ENCODE assay signal across 15 cellular contexts in the genomic region with DNA sequence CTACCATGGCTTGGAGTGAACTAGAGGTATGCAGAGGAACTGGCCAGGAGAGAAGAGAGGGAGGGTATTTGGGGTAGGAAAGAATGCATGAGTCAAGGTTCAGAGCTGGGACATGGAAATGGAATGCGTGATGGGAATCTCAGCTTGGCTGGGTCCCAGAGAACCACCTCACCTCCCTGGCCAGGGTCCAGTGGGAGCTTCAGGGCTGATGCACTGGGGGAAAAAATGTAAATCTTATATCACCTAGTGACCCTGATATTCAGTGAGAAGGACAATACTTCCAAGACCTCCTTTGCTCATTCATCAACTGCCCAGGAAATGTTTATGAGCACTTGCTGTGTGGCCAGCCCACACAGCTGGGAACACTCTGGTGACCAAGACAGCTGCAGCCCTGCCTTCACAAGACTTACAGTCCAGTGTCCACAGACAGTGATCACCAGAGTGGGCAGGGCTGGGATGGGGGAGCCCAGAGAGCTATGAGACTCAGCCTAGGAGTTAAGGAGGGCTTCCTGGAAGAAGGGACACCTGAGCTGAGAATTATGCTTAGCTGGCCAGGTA. TPM values are rescaled to one million over a fixed set of nuclear protein-coding genes. Genes with fewer than 3 reads are reported as not detected.
A peak's percentile ranks its signal among the peaks of the same experiment; 100 is the strongest.
DNase-seq lines count a peak whose midpoint lies in the region; ATAC-seq and TF ChIP-seq lines count a peak whose summit lies in the region.
"Had no signal": no experiment of that assay in that cellular context is flagged by ENCODE, and none has a peak within 500 bp of the region (broad histone marks: within the 10 kb centered on the region; RNA-seq: fewer than 3 reads in every experiment).

No MANE protein-coding gene starts in this region.

- WGBS in liver, result 33% methylated on average over 1 of the region's 1 CpG

- POLR2A ChIA-PET in AG04450 (lab: Yijun Ruan, JAX), result interaction anchor here (1.1 to 1.8 kb wide), 7 partner anchors 9 to 38 kb away, joined by 4 to 28 read pairs (median 5); a partner anchor contains a TSS

- H3K4me3 ChIP-seq in AG04450 (ENCODE audit: low read depth, low read length), result no peak overlapping the region
- H3K4me3 ChIP-seq in choroid plexus epithelial cell (ENCODE audit: low read depth, low read length), result no peak overlapping the region
- H3K4me3 ChIP-seq in liver (ENCODE audit: low read depth in 1 of 3, low read length in 3 of 3), result no peak overlapping the region
- H3K4me3 ChIP-seq: BLaER1 treated with 17β-estradiol and CSF1 and Interleukin-3, amounts not matched to agents 10 nM and 100 nM had no signal

- H3K27ac Mint-ChIP-seq in nephron progenitor cell, result no peak overlapping the region
- H3K27ac Mint-ChIP-seq: stimulated activated naive B cell treated with anti-CD40 and anti-IgM and Interleukin-4, amounts not matched to agents 10 μg/mL and 1 μg/mL and 100 μg/mL, for 72 hours; T-helper 2 cell treated with Interferon-gamma antibody and Interleukin-4, amounts not matched to agents 5 μg/mL and 100 μg/mL, for 36 hours had no signal

- H3K27me3 ChIP-seq in AG04450 (ENCODE audit: control insufficient read depth, insufficient read depth, low read length), result no peaks in the 10 kb centered on the region
- H3K27me3 ChIP-seq in liver (ENCODE audit: control insufficient read depth in 4 of 4, insufficient read depth in 4 of 4, low read length in 3 of 4), result no peaks in the 10 kb centered on the region
- H3K27me3 ChIP-seq: BLaER1 treated with 17β-estradiol and CSF1 and Interleukin-3, amounts not matched to agents 10 nM and 100 nM had no signal

- no peak overlapping the region for H3K9ac ChIP-seq in liver (ENCODE audit: low read depth in 1 of 2, low read length in 2 of 2)
- H3K9ac ChIP-seq: BLaER1 treated with 17β-estradiol and CSF1 and Interleukin-3, amounts not matched to agents 10 nM and 100 nM had no signal

- H3K36me3 Mint-ChIP-seq in nephron progenitor cell (ENCODE audit: low read depth), result no peaks in the 10 kb centered on the region
- H3K36me3 Mint-ChIP-seq: stimulated activated naive B cell treated with anti-CD40 and anti-IgM and Interleukin-4, amounts not matched to agents 10 μg/mL and 1 μg/mL and 100 μg/mL, for 72 hours had no signal

- TF ChIP-seq CTCF in AG04450 (IDR thresholded peaks at IDR 0.05; ENCODE audit: low read depth, low read length) (no peak), choroid plexus epithelial cell (conservative IDR thresholded peaks at IDR 0.05; ENCODE audit: low read depth, low read length) (no peak), liver (IDR thresholded peaks at IDR 0.05; ENCODE audit: low read depth, low read length, missing input control) (no peak), nephron progenitor cell (IDR thresholded peaks at IDR 0.05) (no peak)

- peaks cover 0 to 18% (median 2%) of the 10 kb centered on the region in 4 donors for H3K36me3 ChIP-seq in liver (ENCODE audit: control insufficient read depth in 4 of 4, insufficient read depth in 3 of 4, low read depth in 1 of 4, low read length in 3 of 4)
- H3K36me3 ChIP-seq: BLaER1 treated with 17β-estradiol and CSF1 and Interleukin-3, amounts not matched to agents 10 nM and 100 nM had no signal

- no peak overlapping the region for H3K4me3 Mint-ChIP-seq in nephron progenitor cell
- H3K4me3 Mint-ChIP-seq: dendritic cell treated with granulocyte-macrophage colony-stimulating factor and Interleukin-4, amounts not matched to agents 40 ng/mL and 50 ng/mL, for 4 days; stimulated activated naive B cell treated with anti-CD40 and anti-IgM and Interleukin-4, amounts not matched to agents 10 μg/mL and 1 μg/mL and 100 μg/mL, for 72 hours; T-helper 2 cell treated with Interferon-gamma antibody and Interleukin-4, amounts not matched to agents 5 μg/mL and 100 μg/mL, for 36 hours had no signal

- no peak for ATAC-seq in stimulated activated naive CD8-positive, alpha-beta T cell treated with anti-CD3 and anti-CD28 coated beads, Interleukin-15, Interleukin-2, amounts not matched to agents 100 U/mL and 50 U/mL, for 24 hours
- ATAC-seq: left colon; stimulated activated naive B cell treated with anti-CD40 and anti-IgM and Interleukin-4, amounts not matched to agents 10 μg/mL and 1 μg/mL and 100 μg/mL, for 72 hours had no signal

- H3K4me1 ChIP-seq in liver (ENCODE audit: control insufficient read depth in 4 of 4, insufficient read depth in 4 of 4, low read length in 3 of 4), result peaks cover 0 to 9% (median 7%) of the 10 kb centered on the region in 4 donors

- H3K9me3 ChIP-seq in AG04450 (ENCODE audit: control insufficient read depth, insufficient read depth, low read length) (peaks cover 19% of the 10 kb centered on the region), liver (ENCODE audit: control insufficient read depth in 4 of 4, low read length in 3 of 4) (no peaks in the 10 kb centered on the region)

- H3K27ac ChIP-seq in AG04450 (ENCODE audit: low read depth, low read length) (peak overlapping the region; percentile 92), liver (ENCODE audit: low read depth in 1 of 2, low read length in 2 of 2) (peak overlapping the region in 1 of 2 donors; percentile 1)
- H3K27ac ChIP-seq: BLaER1 treated with 17β-estradiol and CSF1 and Interleukin-3, amounts not matched to agents 10 nM and 100 nM had no signal

- peak; percentile 97 for DNase-seq in AG04450 (ENCODE audit: low read depth, low spot score)
- DNase-seq in M059J (ENCODE audit: low read depth), result peak; percentile 99
- peak; percentile 94 for DNase-seq in choroid plexus epithelial cell (ENCODE audit: low read depth)
- DNase-seq in activated T-cell treated with anti-CD3 and anti-CD28 coated beads for 4 hours, result no peak
- DNase-seq in nephron progenitor cell, result no peak
- no peak for DNase-seq in stimulated activated naive CD8-positive, alpha-beta T cell treated with anti-CD3 and anti-CD28 coated beads, Interleukin-15, Interleukin-2, amounts not matched to agents 100 U/mL and 50 U/mL, for 24 hours
- no peak for DNase-seq in activated CD4-positive, alpha-beta T cell treated with anti-CD3 and anti-CD28 coated beads for 1 hour
- DNase-seq: activated T-cell treated with anti-CD3 and anti-CD28 coated beads, Interleukin-2, amount 50 U/mL, for 1 hour; left colon; stimulated activated naive B cell treated with anti-CD40 and anti-IgM and Interleukin-4, amounts not matched to agents 10 μg/mL and 1 μg/mL and 100 μg/mL, for 72 hours had no signal

- peaks cover 12% of the 10 kb centered on the region for H3K4me1 Mint-ChIP-seq in nephron progenitor cell
- H3K4me1 Mint-ChIP-seq: stimulated activated naive B cell treated with anti-CD40 and anti-IgM and Interleukin-4, amounts not matched to agents 10 μg/mL and 1 μg/mL and 100 μg/mL, for 72 hours had no signal

- H3K9me3 Mint-ChIP-seq in nephron progenitor cell, result peaks cover 7% of the 10 kb centered on the region
- H3K9me3 Mint-ChIP-seq: T-helper 2 cell treated with Interferon-gamma antibody and Interleukin-4, amounts not matched to agents 5 μg/mL and 100 μg/mL, for 36 hours had no signal

- peak; percentile 18 to 39 for TF ChIP-seq RAD21 in liver (IDR thresholded peaks at IDR 0.05)

- CTCF ChIA-PET in AG04450 (lab: Charles Lee), result interaction anchor here (1.2 kb wide), 2 partner anchors 36 to 96 kb away, joined by 3 read pairs; no protein-coding TSS in a partner anchor

- peaks cover 14% of the 10 kb centered on the region for H3K27me3 Mint-ChIP-seq in nephron progenitor cell (ENCODE audit: low read depth, poor library complexity)

TF ChIP-seq in liver, 16 proteins besides CTCF, POLR2A, EP300 and RAD21 (continues in another document):
- TF ChIP-seq, protein P1, sequence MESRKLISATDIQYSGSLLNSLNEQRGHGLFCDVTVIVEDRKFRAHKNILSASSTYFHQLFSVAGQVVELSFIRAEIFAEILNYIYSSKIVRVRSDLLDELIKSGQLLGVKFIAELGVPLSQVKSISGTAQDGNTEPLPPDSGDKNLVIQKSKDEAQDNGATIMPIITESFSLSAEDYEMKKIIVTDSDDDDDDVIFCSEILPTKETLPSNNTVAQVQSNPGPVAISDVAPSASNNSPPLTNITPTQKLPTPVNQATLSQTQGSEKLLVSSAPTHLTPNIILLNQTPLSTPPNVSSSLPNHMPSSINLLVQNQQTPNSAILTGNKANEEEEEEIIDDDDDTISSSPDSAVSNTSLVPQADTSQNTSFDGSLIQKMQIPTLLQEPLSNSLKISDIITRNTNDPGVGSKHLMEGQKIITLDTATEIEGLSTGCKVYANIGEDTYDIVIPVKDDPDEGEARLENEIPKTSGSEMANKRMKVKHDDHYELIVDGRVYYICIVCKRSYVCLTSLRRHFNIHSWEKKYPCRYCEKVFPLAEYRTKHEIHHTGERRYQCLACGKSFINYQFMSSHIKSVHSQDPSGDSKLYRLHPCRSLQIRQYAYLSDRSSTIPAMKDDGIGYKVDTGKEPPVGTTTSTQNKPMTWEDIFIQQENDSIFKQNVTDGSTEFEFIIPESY (IDR thresholded peaks at IDR 0.05), result peak; percentile 19
- TF ChIP-seq HNF4A (conservative IDR thresholded peaks at IDR 0.05), result peak; percentile 51 to 67

RNA-seq across cellular contexts. Expression of a gene that starts 12.8 kb away (rescaled TPM):
- polyA plus RNA-seq in AG04450 (2011; rRNA removed), result 0.27 and 0.37 TPM in 2 replicates
- not detected in 2 replicates for polyA minus RNA-seq in AG04450 (2011; rRNA and poly(A)+ RNA removed)
- total RNA-seq in M059J (2014; rRNA removed; shearing (Covaris generic)), result 0.22 and 0.81 TPM in 2 replicates
- 1 to 10 TPM in 1 of 2 donors, under 1 TPM in 1; 0.47 to 2.8 TPM for total RNA-seq in liver
- polyA plus RNA-seq in liver, result 10 to 100 TPM in 1 of 2 donors, 1 to 10 TPM in 1; 3.9 to 11.4 TPM
- total RNA-seq: left colon, skeletal muscle tissue had no signal

RNA-seq across cellular contexts. Expression of a gene that starts 17.6 kb away (rescaled TPM):
- polyA plus RNA-seq in AG04450 (2011; rRNA removed) (125 and 151 TPM in 2 replicates), liver (10 to 100 TPM; 11.4 to 45.7 TPM)
- 148 and 175 TPM in 2 replicates for polyA minus RNA-seq in AG04450 (2011; rRNA and poly(A)+ RNA removed)
- total RNA-seq in M059J (2014; rRNA removed; shearing (Covaris generic)), result 95.2 and 146 TPM in 2 replicates
- total RNA-seq in liver, result 10 to 100 TPM; 18.6 to 49.0 TPM

RNA-seq across cellular contexts. Expression of a gene that starts 45.1 kb away (rescaled TPM):
- polyA plus RNA-seq in AG04450 (2011; rRNA removed), result 11.3 and 13.8 TPM in 2 replicates
- 9.1 and 11.2 TPM in 2 replicates for polyA minus RNA-seq in AG04450 (2011; rRNA and poly(A)+ RNA removed)
- 1.2 and 1.8 TPM in 2 replicates for total RNA-seq in M059J (2014; rRNA removed; shearing (Covaris generic))
- total RNA-seq in liver, result 1 to 10 TPM in 1 of 2 donors, under 1 TPM in 1; 0.75 to 1.6 TPM
- polyA plus RNA-seq in liver, result 1 to 10 TPM in 1 of 2 donors, under 1 TPM in 1; 0.98 to 2.6 TPM

Comparison
In these comparisons a context has a peak if more than half of its experiments do, and no peak if none do; other contexts are left out.
1. DNase-seq: peak in AG04450 (single experiment), M059J (single experiment) and choroid plexus epithelial cell (single experiment); none in activated T-cell treated with anti-CD3 and anti-CD28 coated beads for 4 hours (single experiment), nephron progenitor cell (single experiment), stimulated activated naive CD8-positive, alpha-beta T cell treated with anti-CD3 and anti-CD28 coated beads, Interleukin-15, Interleukin-2, amounts not matched to agents 100 U/mL and 50 U/mL, for 24 hours (single experiment) and activated CD4-positive, alpha-beta T cell treated with anti-CD3 and anti-CD28 coated beads for 1 hour (single experiment).